8 cellular contexts compared by ENCODE assay signal in the genomic region with DNA sequence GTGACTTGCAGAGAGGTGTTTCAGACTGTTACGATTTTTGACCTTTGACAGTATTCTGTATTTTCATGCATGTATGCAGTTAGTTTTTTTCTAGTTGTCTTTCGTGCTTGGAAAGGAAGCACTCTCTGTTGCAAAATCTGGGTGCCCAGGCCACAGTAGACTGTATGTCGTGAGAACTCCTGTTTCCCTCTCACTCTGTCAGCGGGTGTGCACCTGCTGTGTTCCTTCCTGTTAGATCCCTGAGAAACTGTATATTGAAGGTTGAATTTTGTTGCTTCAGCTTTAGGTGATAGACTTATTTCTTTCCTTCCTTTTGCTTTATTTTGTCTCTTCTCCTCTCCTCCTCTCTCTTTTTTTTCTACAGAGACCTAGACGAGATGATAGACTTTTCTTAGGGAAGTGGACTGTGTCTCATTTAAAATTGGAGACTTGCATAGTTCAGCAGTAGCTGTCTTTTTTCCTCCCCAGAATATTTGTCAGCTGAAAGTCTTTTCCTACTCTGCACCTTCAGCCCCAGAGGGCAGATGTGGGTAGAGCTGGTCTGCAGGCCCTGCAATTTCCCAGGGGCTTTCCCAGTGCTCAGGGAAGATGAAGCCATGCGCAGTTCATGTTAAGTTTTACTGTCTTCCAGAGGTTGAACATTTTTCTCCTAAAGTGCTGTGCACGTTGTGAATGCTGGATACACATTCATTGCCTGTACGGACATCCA. TPM values are rescaled to one million over a fixed set of nuclear protein-coding genes. Genes with fewer than 3 reads are reported as not detected.
DNase-seq lines count a peak whose midpoint lies in the region; ATAC-seq and TF ChIP-seq lines count a peak whose summit lies in the region.

No MANE protein-coding gene starts in this region.

- peaks cover 25% of the 10 kb centered on the region for H3K36me3 Mint-ChIP-seq in central memory CD8-positive, alpha-beta T cell (ENCODE audit: insufficient read depth)
- peaks cover 2% of the 10 kb centered on the region for H3K36me3 Mint-ChIP-seq in memory B cell

- no peaks in the 10 kb centered on the region for H3K27me3 Mint-ChIP-seq in central memory CD8-positive, alpha-beta T cell
- no peaks in the 10 kb centered on the region for H3K27me3 Mint-ChIP-seq in memory B cell

- peak; percentile 51 for DNase-seq in activated naive CD4-positive, alpha-beta T cell treated with Interleukin-2 at 50 U/mL for 16 hours
- no peak for DNase-seq in activated naive CD4-positive, alpha-beta T cell (lab: John Stamatoyannopoulos, UW)
- no peak for DNase-seq in central memory CD8-positive, alpha-beta T cell (ENCODE audit: low spot score in 2 of 2)
- DNase-seq in memory B cell (ENCODE audit: low spot score in 2 of 2): no peak

- ATAC-seq in SK-N-SH treated with all-trans-retinoic acid at 6 μM for 48 hours (peak; percentile 21; the same call in 2 of the 3 replicates), memory B cell (ENCODE audit: low read depth) (peak; percentile 15), HG02678 (IDR thresholded peaks at IDR 0.05; ENCODE audit: unreplicated experiment) (no peak), GM19035 (IDR thresholded peaks at IDR 0.05; ENCODE audit: unreplicated experiment) (no peak)
- ATAC-seq in central memory CD8-positive, alpha-beta T cell (replicated peaks; ENCODE audit: extremely low read depth, poor library complexity, severe bottlenecking): peak; percentile 10

- H3K9me3 Mint-ChIP-seq in central memory CD8-positive, alpha-beta T cell: no peaks in the 10 kb centered on the region
- no peaks in the 10 kb centered on the region for H3K9me3 Mint-ChIP-seq in memory B cell

- peak overlapping the region; percentile 38 for H3K27ac ChIP-seq in temporal lobe (ENCODE audit: low read depth, low read length)

- H3K4me1 Mint-ChIP-seq in central memory CD8-positive, alpha-beta T cell: peaks cover 67% of the 10 kb centered on the region
- H3K4me1 Mint-ChIP-seq in memory B cell: peaks cover 37% of the 10 kb centered on the region

- H3K4me3 Mint-ChIP-seq in central memory CD8-positive, alpha-beta T cell: peak overlapping the region; percentile 94
- peak overlapping the region; percentile 92 for H3K4me3 Mint-ChIP-seq in memory B cell

- H3K27ac Mint-ChIP-seq in central memory CD8-positive, alpha-beta T cell (ENCODE audit: low read depth): peak overlapping the region; percentile 89
- peak overlapping the region; percentile 89 for H3K27ac Mint-ChIP-seq in memory B cell

TF ChIP-seq in SK-N-SH treated with all-trans-retinoic acid at 6 μM for 48 hours, 23 proteins besides CTCF, POLR2A, EP300 and RAD21:
- TF ChIP-seq TCF4 (CRISPR knock-in tag; IDR thresholded peaks at IDR 0.05; ENCODE audit: borderline replicate concordance) (no peak), ZC3H10 (CRISPR knock-in tag; IDR thresholded peaks at IDR 0.05) (no peak), ZNF70 (CRISPR knock-in tag; IDR thresholded peaks at IDR 0.05) (no peak), ZNF565 (CRISPR knock-in tag; conservative IDR thresholded peaks at IDR 0.05; ENCODE audit: low read depth) (no peak), ESRRG (CRISPR knock-in tag; IDR thresholded peaks at IDR 0.05) (no peak), ZFP30 (CRISPR knock-in tag; IDR thresholded peaks at IDR 0.05) (no peak), ARNTL (CRISPR knock-in tag; IDR thresholded peaks at IDR 0.05; ENCODE audit: borderline replicate concordance, low read depth) (no peak), ZNF8 (CRISPR knock-in tag; IDR thresholded peaks at IDR 0.05) (no peak), ZFP3 (CRISPR knock-in tag; IDR thresholded peaks at IDR 0.05) (no peak), OSR1 (CRISPR knock-in tag; IDR thresholded peaks at IDR 0.05) (no peak), SNAI2 (CRISPR knock-in tag; IDR thresholded peaks at IDR 0.05) (no peak), ISL1 (CRISPR knock-in tag; IDR thresholded peaks at IDR 0.05) (no peak), RARB (CRISPR knock-in tag; IDR thresholded peaks at IDR 0.05) (no peak), BACH2 (CRISPR knock-in tag; IDR thresholded peaks at IDR 0.05; ENCODE audit: borderline replicate concordance) (no peak), PPARA (CRISPR knock-in tag; IDR thresholded peaks at IDR 0.05; ENCODE audit: borderline replicate concordance) (no peak)
- TF ChIP-seq, protein P1, sequence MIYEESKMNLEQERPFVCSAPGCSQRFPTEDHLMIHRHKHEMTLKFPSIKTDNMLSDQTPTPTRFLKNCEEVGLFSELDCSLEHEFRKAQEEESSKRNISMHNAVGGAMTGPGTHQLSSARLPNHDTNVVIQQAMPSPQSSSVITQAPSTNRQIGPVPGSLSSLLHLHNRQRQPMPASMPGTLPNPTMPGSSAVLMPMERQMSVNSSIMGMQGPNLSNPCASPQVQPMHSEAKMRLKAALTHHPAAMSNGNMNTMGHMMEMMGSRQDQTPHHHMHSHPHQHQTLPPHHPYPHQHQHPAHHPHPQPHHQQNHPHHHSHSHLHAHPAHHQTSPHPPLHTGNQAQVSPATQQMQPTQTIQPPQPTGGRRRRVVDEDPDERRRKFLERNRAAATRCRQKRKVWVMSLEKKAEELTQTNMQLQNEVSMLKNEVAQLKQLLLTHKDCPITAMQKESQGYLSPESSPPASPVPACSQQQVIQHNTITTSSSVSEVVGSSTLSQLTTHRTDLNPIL (CRISPR knock-in tag; IDR thresholded peaks at IDR 0.05; ENCODE audit: low read depth): no peak
- TF ChIP-seq, protein P2, sequence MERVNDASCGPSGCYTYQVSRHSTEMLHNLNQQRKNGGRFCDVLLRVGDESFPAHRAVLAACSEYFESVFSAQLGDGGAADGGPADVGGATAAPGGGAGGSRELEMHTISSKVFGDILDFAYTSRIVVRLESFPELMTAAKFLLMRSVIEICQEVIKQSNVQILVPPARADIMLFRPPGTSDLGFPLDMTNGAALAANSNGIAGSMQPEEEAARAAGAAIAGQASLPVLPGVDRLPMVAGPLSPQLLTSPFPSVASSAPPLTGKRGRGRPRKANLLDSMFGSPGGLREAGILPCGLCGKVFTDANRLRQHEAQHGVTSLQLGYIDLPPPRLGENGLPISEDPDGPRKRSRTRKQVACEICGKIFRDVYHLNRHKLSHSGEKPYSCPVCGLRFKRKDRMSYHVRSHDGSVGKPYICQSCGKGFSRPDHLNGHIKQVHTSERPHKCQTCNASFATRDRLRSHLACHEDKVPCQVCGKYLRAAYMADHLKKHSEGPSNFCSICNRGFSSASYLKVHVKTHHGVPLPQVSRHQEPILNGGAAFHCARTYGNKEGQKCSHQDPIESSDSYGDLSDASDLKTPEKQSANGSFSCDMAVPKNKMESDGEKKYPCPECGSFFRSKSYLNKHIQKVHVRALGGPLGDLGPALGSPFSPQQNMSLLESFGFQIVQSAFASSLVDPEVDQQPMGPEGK (CRISPR knock-in tag; IDR thresholded peaks at IDR 0.05; ENCODE audit: borderline replicate concordance): no peak
- TF ChIP-seq, protein P3, sequence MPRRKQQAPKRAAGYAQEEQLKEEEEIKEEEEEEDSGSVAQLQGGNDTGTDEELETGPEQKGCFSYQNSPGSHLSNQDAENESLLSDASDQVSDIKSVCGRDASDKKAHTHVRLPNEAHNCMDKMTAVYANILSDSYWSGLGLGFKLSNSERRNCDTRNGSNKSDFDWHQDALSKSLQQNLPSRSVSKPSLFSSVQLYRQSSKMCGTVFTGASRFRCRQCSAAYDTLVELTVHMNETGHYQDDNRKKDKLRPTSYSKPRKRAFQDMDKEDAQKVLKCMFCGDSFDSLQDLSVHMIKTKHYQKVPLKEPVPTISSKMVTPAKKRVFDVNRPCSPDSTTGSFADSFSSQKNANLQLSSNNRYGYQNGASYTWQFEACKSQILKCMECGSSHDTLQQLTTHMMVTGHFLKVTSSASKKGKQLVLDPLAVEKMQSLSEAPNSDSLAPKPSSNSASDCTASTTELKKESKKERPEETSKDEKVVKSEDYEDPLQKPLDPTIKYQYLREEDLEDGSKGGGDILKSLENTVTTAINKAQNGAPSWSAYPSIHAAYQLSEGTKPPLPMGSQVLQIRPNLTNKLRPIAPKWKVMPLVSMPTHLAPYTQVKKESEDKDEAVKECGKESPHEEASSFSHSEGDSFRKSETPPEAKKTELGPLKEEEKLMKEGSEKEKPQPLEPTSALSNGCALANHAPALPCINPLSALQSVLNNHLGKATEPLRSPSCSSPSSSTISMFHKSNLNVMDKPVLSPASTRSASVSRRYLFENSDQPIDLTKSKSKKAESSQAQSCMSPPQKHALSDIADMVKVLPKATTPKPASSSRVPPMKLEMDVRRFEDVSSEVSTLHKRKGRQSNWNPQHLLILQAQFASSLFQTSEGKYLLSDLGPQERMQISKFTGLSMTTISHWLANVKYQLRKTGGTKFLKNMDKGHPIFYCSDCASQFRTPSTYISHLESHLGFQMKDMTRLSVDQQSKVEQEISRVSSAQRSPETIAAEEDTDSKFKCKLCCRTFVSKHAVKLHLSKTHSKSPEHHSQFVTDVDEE (CRISPR knock-in tag; IDR thresholded peaks at IDR 0.05): no peak

RNA-seq across cellular contexts. Expression of a gene that starts 1.4 kb away (rescaled TPM):
- 16.2 TPM for total RNA-seq in temporal lobe

Comparison
In these comparisons a context has a peak if more than half of its experiments do, and no peak if none do; other contexts are left out.
1. ATAC-seq: peak in SK-N-SH treated with all-trans-retinoic acid at 6 μM for 48 hours (single experiment), central memory CD8-positive, alpha-beta T cell (single experiment) and memory B cell (single experiment); none in HG02678 (single experiment) and GM19035 (single experiment).